ENCODE assay signal across 16 cellular contexts in genomic region chr2:38475567-38475881, GRCh38.
DNase-seq lines count a peak whose midpoint lies in the region; ATAC-seq and TF ChIP-seq lines count a peak whose summit lies in the region.
"Had no signal": no experiment of that assay in that cellular context is flagged by ENCODE, and none has a peak within 500 bp of the region (broad histone marks: within the 10 kb centered on the region; RNA-seq: fewer than 3 reads in every experiment).

No MANE protein-coding gene starts in this region.

- WGBS in psoas muscle, 3 donors: 22 to 40% (median 36%) methylated on average over 3 of the region's 3 CpGs

- H3K4me3 Mint-ChIP-seq in Calu3 (ENCODE audit: low read depth, unreplicated experiment): peak overlapping the region; percentile 3
- H3K4me3 Mint-ChIP-seq in dendritic cell treated with granulocyte-macrophage colony-stimulating factor and Interleukin-4, amounts not matched to agents 40 ng/mL and 50 ng/mL, for 4 days: no peak overlapping the region
- H3K4me3 Mint-ChIP-seq: B cell; CD4-positive, alpha-beta T cell; H9 had no signal

- H3K27ac ChIP-seq in psoas muscle: peak overlapping the region; percentile 63

- peak in 3 of 4 donors; percentile 11 to 64 (median 44) for ATAC-seq in psoas muscle
- ATAC-seq in HG03520 (IDR thresholded peaks at IDR 0.05; ENCODE audit: unreplicated experiment): no peak

- H3K4me1 ChIP-seq in psoas muscle: peaks cover 19% of the 10 kb centered on the region

- H3K36me3 Mint-ChIP-seq in Calu3 (ENCODE audit: insufficient read depth, unreplicated experiment): peaks cover 2% of the 10 kb centered on the region
- no peaks in the 10 kb centered on the region for H3K36me3 Mint-ChIP-seq in dendritic cell treated with granulocyte-macrophage colony-stimulating factor and Interleukin-4, amounts not matched to agents 40 ng/mL and 50 ng/mL, for 4 days (ENCODE audit: low read depth)

- BruUV-seq in Calu3 (replicated peaks; lab: Mats Ljungman, UMichigan): no TSS peak

- no peaks in the 10 kb centered on the region for H3K27me3 Mint-ChIP-seq in Calu3 (ENCODE audit: unreplicated experiment)
- peaks cover 41% of the 10 kb centered on the region for H3K27me3 Mint-ChIP-seq in dendritic cell treated with granulocyte-macrophage colony-stimulating factor and Interleukin-4, amounts not matched to agents 40 ng/mL and 50 ng/mL, for 4 days
- H3K27me3 Mint-ChIP-seq: CD4-positive, alpha-beta T cell had no signal

- no peak overlapping the region for H3K4me3 ChIP-seq in psoas muscle

- H3K4me1 Mint-ChIP-seq in Calu3 (ENCODE audit: low read depth, unreplicated experiment): peaks cover 25% of the 10 kb centered on the region
- H3K4me1 Mint-ChIP-seq in dendritic cell treated with granulocyte-macrophage colony-stimulating factor and Interleukin-4, amounts not matched to agents 40 ng/mL and 50 ng/mL, for 4 days (ENCODE audit: low read depth): peaks cover 17% of the 10 kb centered on the region
- H3K4me1 Mint-ChIP-seq: B cell had no signal

- no peaks in the 10 kb centered on the region for H3K36me3 ChIP-seq in psoas muscle (ENCODE audit: insufficient read depth in 1 of 2, low read depth in 1 of 2)

- H3K27ac Mint-ChIP-seq in Calu3 (ENCODE audit: unreplicated experiment): peak overlapping the region; percentile 57
- peak overlapping the region; percentile 45 for H3K27ac Mint-ChIP-seq in dendritic cell treated with granulocyte-macrophage colony-stimulating factor and Interleukin-4, amounts not matched to agents 40 ng/mL and 50 ng/mL, for 4 days
- H3K27ac Mint-ChIP-seq: B cell; CD4-positive, alpha-beta T cell; H9 had no signal

- intact Hi-C loops in Calu3 (cut with micrococcal nuclease; ENCODE audit: unreplicated experiment) (no loop called here), psoas muscle (cut with DNase I) (no loop called here), posterior vena cava (cut with DNase I) (no loop called here)
- intact Hi-C loops in dendritic cell treated with granulocyte-macrophage colony-stimulating factor and Interleukin-4, amounts not matched to agents 40 ng/mL and 50 ng/mL, for 4 days (cut with micrococcal nuclease): no loop called here

- peaks cover 5% of the 10 kb centered on the region for H3K9me3 ChIP-seq in psoas muscle

- no peaks in the 10 kb centered on the region for H3K27me3 ChIP-seq in psoas muscle (ENCODE audit: insufficient read depth in 3 of 3, low read length in 2 of 3)

- CTCF ChIA-PET in Calu3 (lab: Charles Lee): interaction anchor here (1.0 to 1.5 kb wide), 3 partner anchors 8 to 159 kb away, joined by 3 to 5 read pairs (median 5); no protein-coding TSS in a partner anchor

- TF ChIP-seq CTCF in Calu3 (IDR thresholded peaks at IDR 0.05; ENCODE audit: unreplicated experiment): no peak
- TF ChIP-seq CTCF in psoas muscle (IDR thresholded peaks at IDR 0.05): no peak

- DNase-seq in Calu3 (no peak), NCI-H526 treated with DMSO at 0.1 percent for 48 hours (lab: John Stamatoyannopoulos, UW) (peak; percentile 93), psoas muscle (no peak), posterior vena cava (ENCODE audit: low spot score) (no peak), NCI-H1930 (lab: John Stamatoyannopoulos, UW) (no peak)
- DNase-seq in stimulated activated CD4-positive, alpha-beta T cell treated with anti-CD3 and anti-CD28 coated beads, Interleukin-4, amount 100 ng/mL, for 1 hour: no peak
- DNase-seq: C1 segment of cervical spinal cord; CD4-positive, alpha-beta T cell; DMS153; DMS79 treated with DMSO at 0.1 percent for 48 hours; EL; GOT3; H9 had no signal

- H3K9me3 Mint-ChIP-seq in Calu3 (ENCODE audit: low read depth, unreplicated experiment): no peaks in the 10 kb centered on the region
- H3K9me3 Mint-ChIP-seq in dendritic cell treated with granulocyte-macrophage colony-stimulating factor and Interleukin-4, amounts not matched to agents 40 ng/mL and 50 ng/mL, for 4 days: peaks cover 7% of the 10 kb centered on the region
